34 cellular contexts compared by ENCODE assay signal in the genomic region with DNA sequence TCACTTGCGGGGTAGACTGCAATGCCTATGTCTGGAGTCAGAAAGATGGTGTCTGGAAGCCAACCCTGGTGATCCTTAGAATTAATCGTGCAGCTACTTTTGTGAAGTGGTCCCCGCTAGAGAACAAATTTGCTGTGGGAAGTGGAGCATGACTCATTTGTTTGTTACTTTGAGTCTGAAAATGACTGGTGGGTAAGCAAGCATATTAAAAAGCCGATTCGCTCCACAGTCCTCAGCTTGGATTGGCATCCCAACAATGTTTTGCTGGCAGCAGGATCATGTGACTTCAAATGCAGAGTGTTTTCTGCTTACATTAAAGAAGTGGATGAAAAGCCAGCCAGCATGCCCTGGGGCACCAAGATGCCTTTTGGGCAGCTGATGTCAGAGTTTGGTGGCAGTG. TPM values are rescaled to one million over a fixed set of nuclear protein-coding genes. Genes with fewer than 3 reads are reported as not detected.
"Had no signal": no experiment of that assay in that cellular context is flagged by ENCODE, and none has a peak within 500 bp of the region (broad histone marks: within the 10 kb centered on the region; RNA-seq: fewer than 3 reads in every experiment).

No MANE protein-coding gene starts in this region.

- H3K36me3 Mint-ChIP-seq: activated naive CD8-positive, alpha-beta T cell treated with anti-CD3 and anti-CD28 coated beads, Interleukin-2, amount 10 ng/mL, durations not matched to agents 7 days and 5 days; mesothelial cell of epicardium; naive B cell had no signal

- H3K27me3 ChIP-seq: gastroesophageal sphincter, hepatocyte, spleen, suprapubic skin, transverse colon had no signal

- H3K4me1 ChIP-seq: gastroesophageal sphincter, parathyroid adenoma, psoas muscle, spleen, suprapubic skin, transverse colon had no signal

- H3K27ac ChIP-seq: gastroesophageal sphincter, hepatocyte, parathyroid adenoma, psoas muscle, spleen, suprapubic skin, transverse colon, VCaP had no signal

- H3K4me2 ChIP-seq: hepatocyte had no signal

- H3K27ac Mint-ChIP-seq: activated naive CD4-positive, alpha-beta T cell treated with anti-CD3 and anti-CD28 coated beads for 36 hours; activated naive CD8-positive, alpha-beta T cell treated with anti-CD3 and anti-CD28 coated beads, Interleukin-2, amount 10 ng/mL, durations not matched to agents 7 days and 5 days; effector memory CD8-positive, alpha-beta T cell; mesothelial cell of epicardium; naive B cell had no signal

- H3K9ac ChIP-seq: parathyroid adenoma had no signal

- H3K4me3 ChIP-seq: gastroesophageal sphincter, hepatocyte, psoas muscle, spleen, suprapubic skin, transverse colon had no signal

- DNase-seq: activated CD4-positive, alpha-beta T cell treated with anti-CD3 and anti-CD28 coated beads for 48 hours; activated CD4-positive, alpha-beta T cell treated with anti-CD3 and anti-CD28 coated beads, Interleukin-2, amount 50 U/mL, for 48 hours; activated CD8-positive, alpha-beta memory T cell treated with anti-CD3 and anti-CD28 coated beads for 24 hours; activated effector memory CD4-positive, alpha-beta T cell treated with anti-CD3 and anti-CD28 coated beads, Interleukin-2, amount 50 U/mL, for 16 hours; activated naive CD4-positive, alpha-beta T cell treated with anti-CD3 and anti-CD28 coated beads for 36 hours; activated naive CD8-positive, alpha-beta T cell treated with anti-CD3 and anti-CD28 coated beads, Interleukin-2, amount 10 ng/mL, durations not matched to agents 7 days and 5 days; caudate nucleus; cortex of kidney; effector memory CD8-positive, alpha-beta T cell; islet precursor cell; left cardiac atrium; mammary epithelial cell; naive B cell; occipital lobe; psoas muscle; spleen; stimulated activated naive CD4-positive, alpha-beta T cell; transverse colon had no signal

- ATAC-seq: activated CD4-positive, CD25-positive, alpha-beta regulatory T cell treated with anti-CD3 and anti-CD28 coated beads, Interleukin-2, amount 50 U/mL, for 24 hours; effector memory CD8-positive, alpha-beta T cell; gastroesophageal sphincter; left cardiac atrium; psoas muscle had no signal

- H3K9me3 Mint-ChIP-seq: effector memory CD8-positive, alpha-beta T cell had no signal

- H3K27me3 Mint-ChIP-seq: activated naive CD8-positive, alpha-beta T cell treated with anti-CD3 and anti-CD28 coated beads, Interleukin-2, amount 10 ng/mL, durations not matched to agents 7 days and 5 days had no signal

- H3K36me3 ChIP-seq: gastroesophageal sphincter, spleen, suprapubic skin, transverse colon had no signal

- H3K4me3 Mint-ChIP-seq: activated naive CD4-positive, alpha-beta T cell treated with anti-CD3 and anti-CD28 coated beads for 36 hours; activated naive CD8-positive, alpha-beta T cell treated with anti-CD3 and anti-CD28 coated beads, Interleukin-2, amount 10 ng/mL, durations not matched to agents 7 days and 5 days; effector memory CD8-positive, alpha-beta T cell; mesothelial cell of epicardium; naive B cell had no signal

- H3K79me2 ChIP-seq: hepatocyte, parathyroid adenoma had no signal

- H3K9me3 ChIP-seq: gastroesophageal sphincter, psoas muscle, suprapubic skin, transverse colon had no signal

- H3K4me1 Mint-ChIP-seq: activated naive CD8-positive, alpha-beta T cell treated with anti-CD3 and anti-CD28 coated beads, Interleukin-2, amount 10 ng/mL, durations not matched to agents 7 days and 5 days; mesothelial cell of epicardium; naive B cell had no signal

RNA-seq across cellular contexts. Expression of gene ERVV-1, which starts 9.5 kb away (rescaled TPM):
- total RNA-seq: activated naive CD4-positive, alpha-beta T cell treated with anti-CD3 and anti-CD28 coated beads for 36 hours; activated naive CD8-positive, alpha-beta T cell treated with anti-CD3 and anti-CD28 coated beads, Interleukin-2, amount 10 ng/mL, durations not matched to agents 7 days and 5 days; astrocyte; chondrocyte; endothelial cell of umbilical vein; fibroblast of lung; fibroblast of villous mesenchyme; gastroesophageal sphincter; hepatocyte; left cardiac atrium; liver; mammary epithelial cell; occipital lobe; psoas muscle; spleen; suprapubic skin; T-helper 1 cell treated with Interleukin-12 subunit alpha and Interleukin-12 subunit beta and Interleukin-4 antibody, amounts not matched to agents 30 ng/mL and 1 ng/mL, for 36 hours; transverse colon had no signal
- polyA plus RNA-seq: endothelial cell of umbilical vein, esophagus, liver, mammary epithelial cell, neural cell, spleen had no signal

RNA-seq across cellular contexts. Expression of gene ERVV-2, which starts 40.3 kb away (rescaled TPM):
- total RNA-seq: activated naive CD4-positive, alpha-beta T cell treated with anti-CD3 and anti-CD28 coated beads for 36 hours; activated naive CD8-positive, alpha-beta T cell treated with anti-CD3 and anti-CD28 coated beads, Interleukin-2, amount 10 ng/mL, durations not matched to agents 7 days and 5 days; astrocyte; chondrocyte; endothelial cell of umbilical vein; fibroblast of lung; fibroblast of villous mesenchyme; gastroesophageal sphincter; left cardiac atrium; liver; mammary epithelial cell; mesothelial cell of epicardium; occipital lobe; psoas muscle; spleen; suprapubic skin; T-helper 1 cell treated with Interleukin-12 subunit alpha and Interleukin-12 subunit beta and Interleukin-4 antibody, amounts not matched to agents 30 ng/mL and 1 ng/mL, for 36 hours; transverse colon had no signal
- polyA plus RNA-seq: endothelial cell of umbilical vein, esophagus, fibroblast of lung, liver, mammary epithelial cell, neural cell, psoas muscle, spleen had no signal
